In the genomic region with DNA sequence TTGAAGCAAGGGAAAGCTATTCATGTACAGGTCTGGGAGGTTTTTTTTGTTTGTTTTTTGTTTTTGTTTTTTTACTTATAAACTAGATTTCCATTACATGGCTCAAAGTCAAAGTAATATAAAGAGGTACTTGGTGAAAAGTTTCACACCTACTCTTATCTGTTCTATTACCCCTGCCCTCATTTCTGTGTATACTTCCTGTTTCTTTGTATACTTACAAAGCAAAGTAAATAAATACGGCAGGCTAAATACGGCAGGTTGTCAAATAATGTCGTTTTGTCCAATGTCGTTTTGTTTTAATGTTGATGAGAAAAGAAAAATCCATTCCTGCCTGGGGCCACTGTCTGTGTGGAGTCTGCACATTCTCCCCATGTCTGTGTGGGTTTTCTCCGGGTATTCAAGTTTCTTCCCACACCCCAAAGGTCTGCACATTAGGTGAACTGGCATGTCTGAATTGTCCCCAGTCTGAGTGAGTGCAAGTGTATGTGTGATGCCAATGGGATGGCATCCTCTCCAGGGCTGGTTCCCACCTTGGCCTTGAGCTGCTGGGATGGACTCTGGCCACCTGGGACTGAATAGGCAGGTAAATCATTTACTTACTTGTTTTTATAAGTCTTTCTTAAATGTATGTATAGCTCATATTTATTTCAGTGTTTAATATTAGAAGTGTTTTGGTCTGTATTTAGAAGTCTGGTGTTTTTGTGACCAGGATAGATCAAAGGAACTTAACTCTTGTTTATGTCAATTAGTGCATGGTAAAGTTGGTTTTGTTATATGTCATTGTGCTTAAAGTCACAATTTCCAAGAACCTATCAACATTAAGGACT, we compare ENCODE assay signal across 1 cellular context.
A peak's percentile ranks its signal among the peaks of the same experiment; 100 is the strongest.
TF ChIP-seq lines count a peak whose summit lies in the region.

No MANE protein-coding gene starts in this region.

TF ChIP-seq in HepG2, 621 proteins besides CTCF, POLR2A, EP300 and RAD21 (continued from another document and continues in another):
- TF ChIP-seq ZNF598 (CRISPR knock-in tag; IDR thresholded peaks at IDR 0.05; ENCODE audit: borderline replicate concordance) (no peak), ZC3H13 (CRISPR knock-in tag; IDR thresholded peaks at IDR 0.05) (no peak), HNF4A (CRISPR knock-in tag; IDR thresholded peaks at IDR 0.05) (peak; percentile 71), ZNF441 (CRISPR knock-in tag; IDR thresholded peaks at IDR 0.05; ENCODE audit: borderline replicate concordance) (no peak), NFRKB (IDR thresholded peaks at IDR 0.05) (no peak), ZNF564 (CRISPR knock-in tag; IDR thresholded peaks at IDR 0.05) (no peak), NFE2L1 (CRISPR knock-in tag; IDR thresholded peaks at IDR 0.05; ENCODE audit: borderline replicate concordance) (no peak), ZNF569 (CRISPR knock-in tag; IDR thresholded peaks at IDR 0.05; ENCODE audit: borderline replicate concordance) (no peak), ASH2L (IDR thresholded peaks at IDR 0.05; ENCODE audit: insufficient read length, low read depth, low read length) (peak; percentile 85), ZMYM4 (CRISPR knock-in tag; IDR thresholded peaks at IDR 0.05) (no peak), HBP1 (CRISPR knock-in tag; IDR thresholded peaks at IDR 0.05; ENCODE audit: low read depth) (no peak), KDM5A (IDR thresholded peaks at IDR 0.05; ENCODE audit: borderline replicate concordance, low read length) (no peak; the same call in 1 of the 2 replicates), ZNF512B (CRISPR knock-in tag; IDR thresholded peaks at IDR 0.05; ENCODE audit: borderline replicate concordance) (no peak), TAF1 (CRISPR knock-in tag; IDR thresholded peaks at IDR 0.05) (no peak), NONO (IDR thresholded peaks at IDR 0.05) (no peak), NONO (CRISPR knock-in tag; conservative IDR thresholded peaks at IDR 0.05) (no peak), RBFOX2 (IDR thresholded peaks at IDR 0.05; ENCODE audit: low read depth, low read length) (no peak), DPF2 (CRISPR knock-in tag; IDR thresholded peaks at IDR 0.05; ENCODE audit: borderline replicate concordance, low read depth) (peak; percentile 41; the same call in 1 of the 2 replicates), TEAD3 (CRISPR knock-in tag; optimal IDR thresholded peaks at IDR 0.05; ENCODE audit: borderline replicate concordance) (peak; percentile 59), ZNF792 (CRISPR knock-in tag; IDR thresholded peaks at IDR 0.05) (peak; percentile 17; the same call in 1 of the 2 replicates), NFIC (IDR thresholded peaks at IDR 0.05; ENCODE audit: low read length) (peak; percentile 30; the same call in 1 of the 2 replicates), MED8 (CRISPR knock-in tag; IDR thresholded peaks at IDR 0.05; ENCODE audit: insufficient replicate concordance) (no peak), TAF15 (IDR thresholded peaks at IDR 0.05; ENCODE audit: low read depth, low read length, poor library complexity, severe bottlenecking) (no peak), SPEN (CRISPR knock-in tag; IDR thresholded peaks at IDR 0.05; ENCODE audit: low read depth) (no peak), AGO2 (optimal IDR thresholded peaks at IDR 0.05; ENCODE audit: low read depth, low read length) (no peak), HNF1B (CRISPR knock-in tag; IDR thresholded peaks at IDR 0.05) (0 out of 2 replicates have a peak, but pooled peaks have one; percentile 52), LCORL (IDR thresholded peaks at IDR 0.05) (no peak), LCORL (CRISPR knock-in tag; IDR thresholded peaks at IDR 0.05) (0 out of 2 replicates have a peak, but pooled peaks have one; percentile 42), NCOR1 (IDR thresholded peaks at IDR 0.05; ENCODE audit: borderline replicate concordance, low read length) (peak; percentile 70; the same call in 1 of the 2 replicates), FOXA1 (IDR thresholded peaks at IDR 0.05) (0 out of 2 replicates have a peak, but pooled peaks have one; percentile 21), FOXA1 (CRISPR knock-in tag; IDR thresholded peaks at IDR 0.05) (no peak), GATAD2A (CRISPR knock-in tag; IDR thresholded peaks at IDR 0.05) (peak; percentile 75; the same call in 1 of the 2 replicates), TBX3 (IDR thresholded peaks at IDR 0.05; ENCODE audit: borderline replicate concordance) (peak; percentile 61; the same call in 1 of the 2 replicates), ZNF496 (CRISPR knock-in tag; IDR thresholded peaks at IDR 0.05; ENCODE audit: insufficient replicate concordance) (no peak), ZNF317 (CRISPR knock-in tag; IDR thresholded peaks at IDR 0.05) (no peak), ZNF670 (CRISPR knock-in tag; IDR thresholded peaks at IDR 0.05; ENCODE audit: borderline replicate concordance) (no peak), SMARCC2 (IDR thresholded peaks at IDR 0.05) (no peak), JUND (CRISPR knock-in tag; IDR thresholded peaks at IDR 0.05) (no peak), SP5 (CRISPR knock-in tag; IDR thresholded peaks at IDR 0.05; ENCODE audit: borderline replicate concordance, low read depth) (no peak), MEIS2 (CRISPR knock-in tag; IDR thresholded peaks at IDR 0.05) (no peak), DR1 (CRISPR knock-in tag; IDR thresholded peaks at IDR 0.05) (no peak), KDM6A (CRISPR knock-in tag; IDR thresholded peaks at IDR 0.05; ENCODE audit: low read depth) (peak; percentile 38; the same call in 1 of the 2 replicates), ZNF816 (CRISPR knock-in tag; IDR thresholded peaks at IDR 0.05; ENCODE audit: borderline replicate concordance) (no peak), FOXP1 (IDR thresholded peaks at IDR 0.05) (no peak), FOXP1 (CRISPR knock-in tag; IDR thresholded peaks at IDR 0.05) (peak; percentile 87), BRF2 (CRISPR knock-in tag; IDR thresholded peaks at IDR 0.05) (no peak), NCOA2 (CRISPR knock-in tag; IDR thresholded peaks at IDR 0.05) (peak; percentile 14; the same call in 1 of the 2 replicates), ATF4 (CRISPR knock-in tag; IDR thresholded peaks at IDR 0.05) (no peak), POGZ (CRISPR knock-in tag; IDR thresholded peaks at IDR 0.05) (no peak), ZNF883 (CRISPR knock-in tag; IDR thresholded peaks at IDR 0.05; ENCODE audit: not compliant biosample characterization) (no peak)
- TF ChIP-seq, protein P1, sequence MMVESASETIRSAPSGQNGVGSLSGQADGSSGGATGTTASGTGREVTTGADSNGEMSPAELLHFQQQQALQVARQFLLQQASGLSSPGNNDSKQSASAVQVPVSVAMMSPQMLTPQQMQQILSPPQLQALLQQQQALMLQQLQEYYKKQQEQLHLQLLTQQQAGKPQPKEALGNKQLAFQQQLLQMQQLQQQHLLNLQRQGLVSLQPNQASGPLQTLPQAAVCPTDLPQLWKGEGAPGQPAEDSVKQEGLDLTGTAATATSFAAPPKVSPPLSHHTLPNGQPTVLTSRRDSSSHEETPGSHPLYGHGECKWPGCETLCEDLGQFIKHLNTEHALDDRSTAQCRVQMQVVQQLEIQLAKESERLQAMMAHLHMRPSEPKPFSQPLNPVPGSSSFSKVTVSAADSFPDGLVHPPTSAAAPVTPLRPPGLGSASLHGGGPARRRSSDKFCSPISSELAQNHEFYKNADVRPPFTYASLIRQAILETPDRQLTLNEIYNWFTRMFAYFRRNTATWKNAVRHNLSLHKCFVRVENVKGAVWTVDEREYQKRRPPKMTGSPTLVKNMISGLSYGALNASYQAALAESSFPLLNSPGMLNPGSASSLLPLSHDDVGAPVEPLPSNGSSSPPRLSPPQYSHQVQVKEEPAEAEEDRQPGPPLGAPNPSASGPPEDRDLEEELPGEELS (CRISPR knock-in tag; IDR thresholded peaks at IDR 0.05) = no peak; the same call in 1 of the 2 replicates
- TF ChIP-seq, protein P2, sequence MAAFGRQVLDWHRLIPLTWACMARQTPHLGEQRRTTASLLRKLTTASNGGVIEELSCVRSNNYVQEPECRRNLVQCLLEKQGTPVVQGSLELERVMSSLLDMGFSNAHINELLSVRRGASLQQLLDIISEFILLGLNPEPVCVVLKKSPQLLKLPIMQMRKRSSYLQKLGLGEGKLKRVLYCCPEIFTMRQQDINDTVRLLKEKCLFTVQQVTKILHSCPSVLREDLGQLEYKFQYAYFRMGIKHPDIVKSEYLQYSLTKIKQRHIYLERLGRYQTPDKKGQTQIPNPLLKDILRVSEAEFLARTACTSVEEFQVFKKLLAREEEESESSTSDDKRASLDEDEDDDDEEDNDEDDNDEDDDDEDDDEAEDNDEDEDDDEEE (CRISPR knock-in tag; IDR thresholded peaks at IDR 0.05) = no peak
- TF ChIP-seq, protein P3, sequence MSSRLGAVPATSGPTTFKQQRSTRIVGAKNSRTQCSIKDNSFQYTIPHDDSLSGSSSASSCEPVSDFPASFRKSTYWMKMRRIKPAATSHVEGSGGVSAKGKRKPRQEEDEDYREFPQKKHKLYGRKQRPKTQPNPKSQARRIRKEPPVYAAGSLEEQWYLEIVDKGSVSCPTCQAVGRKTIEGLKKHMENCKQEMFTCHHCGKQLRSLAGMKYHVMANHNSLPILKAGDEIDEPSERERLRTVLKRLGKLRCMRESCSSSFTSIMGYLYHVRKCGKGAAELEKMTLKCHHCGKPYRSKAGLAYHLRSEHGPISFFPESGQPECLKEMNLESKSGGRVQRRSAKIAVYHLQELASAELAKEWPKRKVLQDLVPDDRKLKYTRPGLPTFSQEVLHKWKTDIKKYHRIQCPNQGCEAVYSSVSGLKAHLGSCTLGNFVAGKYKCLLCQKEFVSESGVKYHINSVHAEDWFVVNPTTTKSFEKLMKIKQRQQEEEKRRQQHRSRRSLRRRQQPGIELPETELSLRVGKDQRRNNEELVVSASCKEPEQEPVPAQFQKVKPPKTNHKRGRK (CRISPR knock-in tag; IDR thresholded peaks at IDR 0.05) = no peak
- TF ChIP-seq, protein P4, sequence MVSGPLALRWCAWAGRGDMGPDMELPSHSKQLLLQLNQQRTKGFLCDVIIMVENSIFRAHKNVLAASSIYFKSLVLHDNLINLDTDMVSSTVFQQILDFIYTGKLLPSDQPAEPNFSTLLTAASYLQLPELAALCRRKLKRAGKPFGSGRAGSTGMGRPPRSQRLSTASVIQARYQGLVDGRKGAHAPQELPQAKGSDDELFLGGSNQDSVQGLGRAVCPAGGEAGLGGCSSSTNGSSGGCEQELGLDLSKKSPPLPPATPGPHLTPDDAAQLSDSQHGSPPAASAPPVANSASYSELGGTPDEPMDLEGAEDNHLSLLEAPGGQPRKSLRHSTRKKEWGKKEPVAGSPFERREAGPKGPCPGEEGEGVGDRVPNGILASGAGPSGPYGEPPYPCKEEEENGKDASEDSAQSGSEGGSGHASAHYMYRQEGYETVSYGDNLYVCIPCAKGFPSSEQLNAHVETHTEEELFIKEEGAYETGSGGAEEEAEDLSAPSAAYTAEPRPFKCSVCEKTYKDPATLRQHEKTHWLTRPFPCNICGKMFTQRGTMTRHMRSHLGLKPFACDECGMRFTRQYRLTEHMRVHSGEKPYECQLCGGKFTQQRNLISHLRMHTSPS (CRISPR knock-in tag; IDR thresholded peaks at IDR 0.05; ENCODE audit: low read depth) = 0 out of 2 replicates have a peak, but pooled peaks have one; percentile 72
